ENCODE assay signal across 31 cellular contexts in genomic region chr12:128891856-128892255, GRCh38. TPM values are rescaled to one million over a fixed set of nuclear protein-coding genes. Genes with fewer than 3 reads are reported as not detected.
A peak's percentile ranks its signal among the peaks of the same experiment; 100 is the strongest.
DNase-seq lines count a peak whose midpoint lies in the region; ATAC-seq, FAIRE-seq and TF ChIP-seq lines count a peak whose summit lies in the region.
"Had no signal": no experiment of that assay in that cellular context is flagged by ENCODE, and none has a peak within 500 bp of the region (broad histone marks: within the 10 kb centered on the region; RNA-seq: fewer than 3 reads in every experiment).

No MANE protein-coding gene starts in this region.

- H3K27me3 Mint-ChIP-seq in endodermal cell (ENCODE audit: insufficient read depth) (no peaks in the 10 kb centered on the region), nephron progenitor cell (ENCODE audit: low read depth, poor library complexity) (peaks cover 5% of the 10 kb centered on the region)
- peaks cover 2% of the 10 kb centered on the region for H3K27me3 Mint-ChIP-seq in activated T-helper 1 cell treated with anti-CD3 and anti-CD28 coated beads, Interleukin-12 subunit alpha, Interleukin-12 subunit beta, Interleukin-2, Interleukin-4 antibody, amounts not matched to agents 30 ng/mL and 10 ng/mL and 1 ng/mL, durations not matched to agents 14 hours and 24 hours and 36 hours (ENCODE audit: insufficient read depth)
- H3K27me3 Mint-ChIP-seq: CD4-positive, alpha-beta memory T cell had no signal

- WGBS in endodermal cell (ENCODE audit: insufficient coverage in 1 of 2, insufficient read length in 1 of 2), 2 experiments: 77 to 90% methylated on average over 6 of the region's 6 CpGs

- FAIRE-seq in GM12891 (lab: Jason Lieb, UNC): peak; percentile 13
- FAIRE-seq: A204.1, G401.6, GM12892, GM18507 had no signal

- H3K27ac Mint-ChIP-seq in endodermal cell (peak overlapping the region; percentile 56), nephron progenitor cell (peak overlapping the region; percentile 19)
- no peak overlapping the region for H3K27ac Mint-ChIP-seq in activated T-helper 1 cell treated with anti-CD3 and anti-CD28 coated beads, Interleukin-12 subunit alpha, Interleukin-12 subunit beta, Interleukin-2, Interleukin-4 antibody, amounts not matched to agents 30 ng/mL and 10 ng/mL and 1 ng/mL, durations not matched to agents 14 hours and 24 hours and 36 hours
- H3K27ac Mint-ChIP-seq: CD14-positive monocyte; CD4-positive, alpha-beta memory T cell; CD4-positive, CD25-positive, alpha-beta regulatory T cell had no signal

- H3K9ac ChIP-seq in endodermal cell (ENCODE audit: extremely low read depth, low read length, poor library complexity, severe bottlenecking): no peak overlapping the region
- H3K9ac ChIP-seq: BLaER1 had no signal

- H3K9me3 ChIP-seq in endodermal cell (ENCODE audit: control insufficient read depth, low read length): no peaks in the 10 kb centered on the region
- no peaks in the 10 kb centered on the region for H3K9me3 ChIP-seq in neutrophil
- H3K9me3 ChIP-seq: BE2C, BLaER1 had no signal

- intact Hi-C loops in activated T-helper 1 cell treated with anti-CD3 and anti-CD28 coated beads, Interleukin-12 subunit alpha, Interleukin-12 subunit beta, Interleukin-2, Interleukin-4 antibody, amounts not matched to agents 30 ng/mL and 10 ng/mL and 1 ng/mL, durations not matched to agents 14 hours and 24 hours and 36 hours (cut with micrococcal nuclease): no loop called here

- no peaks in the 10 kb centered on the region for H3K4me1 ChIP-seq in endodermal cell (ENCODE audit: control insufficient read depth, insufficient read depth, low read length)
- H3K4me1 ChIP-seq in neutrophil (ENCODE audit: control insufficient read depth in 1 of 2, insufficient read depth in 1 of 2, low read depth in 1 of 2, low read length in 1 of 2): no peaks in the 10 kb centered on the region
- H3K4me1 ChIP-seq: BE2C, BLaER1 had no signal

- H3K36me3 Mint-ChIP-seq in endodermal cell (ENCODE audit: low read depth) (peaks cover 17% of the 10 kb centered on the region), nephron progenitor cell (ENCODE audit: low read depth) (no peaks in the 10 kb centered on the region)
- no peaks in the 10 kb centered on the region for H3K36me3 Mint-ChIP-seq in activated T-helper 1 cell treated with anti-CD3 and anti-CD28 coated beads, Interleukin-12 subunit alpha, Interleukin-12 subunit beta, Interleukin-2, Interleukin-4 antibody, amounts not matched to agents 30 ng/mL and 10 ng/mL and 1 ng/mL, durations not matched to agents 14 hours and 24 hours and 36 hours (ENCODE audit: low read depth)
- H3K36me3 Mint-ChIP-seq: CD4-positive, alpha-beta memory T cell; CD4-positive, CD25-positive, alpha-beta regulatory T cell; CD8-positive, alpha-beta memory T cell had no signal

- H3K4me3 ChIP-seq in endodermal cell (ENCODE audit: low read length) (no peak overlapping the region), neutrophil (ENCODE audit: low read depth in 1 of 2, low read length in 1 of 2) (no peak overlapping the region)
- H3K4me3 ChIP-seq: BLaER1 had no signal

- H3K27me3 ChIP-seq in endodermal cell (ENCODE audit: control insufficient read depth, insufficient read depth, low read length, poor library complexity, severe bottlenecking) (no peaks in the 10 kb centered on the region), neutrophil (no peaks in the 10 kb centered on the region)
- H3K27me3 ChIP-seq: BE2C, BLaER1 had no signal

- H3K4me3 Mint-ChIP-seq in endodermal cell (no peak overlapping the region), nephron progenitor cell (no peak overlapping the region)
- no peak overlapping the region for H3K4me3 Mint-ChIP-seq in activated T-helper 1 cell treated with anti-CD3 and anti-CD28 coated beads, Interleukin-12 subunit alpha, Interleukin-12 subunit beta, Interleukin-2, Interleukin-4 antibody, amounts not matched to agents 30 ng/mL and 10 ng/mL and 1 ng/mL, durations not matched to agents 14 hours and 24 hours and 36 hours
- H3K4me3 Mint-ChIP-seq: CD14-positive monocyte; CD4-positive, alpha-beta memory T cell; CD4-positive, CD25-positive, alpha-beta regulatory T cell; CD8-positive, alpha-beta memory T cell had no signal

- TF ChIP-seq POLR2A in GM12891 (IDR thresholded peaks at IDR 0.05; ENCODE audit: low read depth, low read length): no peak

- ATAC-seq in GM18870 (IDR thresholded peaks at IDR 0.05; ENCODE audit: unreplicated experiment) (no peak), HG03025 (IDR thresholded peaks at IDR 0.05; ENCODE audit: low FRiP score, unreplicated experiment) (no peak)

- H3K9me3 Mint-ChIP-seq in endodermal cell (no peaks in the 10 kb centered on the region), nephron progenitor cell (no peaks in the 10 kb centered on the region)
- no peaks in the 10 kb centered on the region for H3K9me3 Mint-ChIP-seq in activated T-helper 1 cell treated with anti-CD3 and anti-CD28 coated beads, Interleukin-12 subunit alpha, Interleukin-12 subunit beta, Interleukin-2, Interleukin-4 antibody, amounts not matched to agents 30 ng/mL and 10 ng/mL and 1 ng/mL, durations not matched to agents 14 hours and 24 hours and 36 hours
- H3K9me3 Mint-ChIP-seq: CD8-positive, alpha-beta memory T cell had no signal

- H3K4me1 Mint-ChIP-seq in endodermal cell: peaks cover 14% of the 10 kb centered on the region
- H3K4me1 Mint-ChIP-seq in nephron progenitor cell: peaks cover 5% of the 10 kb centered on the region
- H3K4me1 Mint-ChIP-seq in activated T-helper 1 cell treated with anti-CD3 and anti-CD28 coated beads, Interleukin-12 subunit alpha, Interleukin-12 subunit beta, Interleukin-2, Interleukin-4 antibody, amounts not matched to agents 30 ng/mL and 10 ng/mL and 1 ng/mL, durations not matched to agents 14 hours and 24 hours and 36 hours (ENCODE audit: low read depth): no peaks in the 10 kb centered on the region
- H3K4me1 Mint-ChIP-seq: CD14-positive monocyte; CD4-positive, alpha-beta memory T cell; CD4-positive, CD25-positive, alpha-beta regulatory T cell; CD8-positive, alpha-beta memory T cell had no signal

- no peak overlapping the region for H3K27ac ChIP-seq in endodermal cell (ENCODE audit: low read depth, low read length)
- peak overlapping the region; percentile 20 for H3K27ac ChIP-seq in neutrophil
- H3K27ac ChIP-seq: BLaER1 had no signal

- TF ChIP-seq CTCF in endodermal cell (conservative IDR thresholded peaks at IDR 0.05) (no peak), nephron progenitor cell (IDR thresholded peaks at IDR 0.05) (no peak), neutrophil (IDR thresholded peaks at IDR 0.05) (no peak)

- DNase-seq in GM12891 (ENCODE audit: insufficient read length, low spot score) (no peak), endodermal cell (peak; percentile 64), nephron progenitor cell (no peak), NCI-H510A (lab: John Stamatoyannopoulos, UW) (no peak)
- no peak for DNase-seq in activated T-helper 1 cell treated with anti-CD3 and anti-CD28 coated beads, Interleukin-12 subunit alpha, Interleukin-12 subunit beta, Interleukin-2, Interleukin-4 antibody, amounts not matched to agents 30 ng/mL and 10 ng/mL and 1 ng/mL, durations not matched to agents 14 hours and 24 hours and 36 hours (ENCODE audit: low spot score)
- DNase-seq: 8988T; ACHN; BE2C; C1 segment of cervical spinal cord; CD4-positive, alpha-beta memory T cell; CD4-positive, CD25-positive, alpha-beta regulatory T cell; CD8-positive, alpha-beta memory T cell; COR-L47; DMS 273 treated with DMSO at 0.1 percent for 48 hours; DMS153; DMS53; DMS79; DND-41; EL; GF-D8 had no signal

- H3K36me3 ChIP-seq in endodermal cell (ENCODE audit: control insufficient read depth, insufficient read depth, low read length): no peaks in the 10 kb centered on the region
- H3K36me3 ChIP-seq in neutrophil: peaks cover 85% of the 10 kb centered on the region
- H3K36me3 ChIP-seq: BE2C had no signal

TF ChIP-seq in GM12891, 5 proteins besides CTCF, POLR2A, EP300 and RAD21:
- TF ChIP-seq SPI1 (IDR thresholded peaks at IDR 0.05; ENCODE audit: low read depth, low read length) (no peak), POLR2AphosphoS5 (IDR thresholded peaks at IDR 0.05; ENCODE audit: low read depth, low read length) (no peak), PAX5 (IDR thresholded peaks at IDR 0.05; ENCODE audit: insufficient read depth, low read length, severe bottlenecking) (no peak), POU2F2 (IDR thresholded peaks at IDR 0.05; ENCODE audit: low read depth, low read length) (no peak), TAF1 (IDR thresholded peaks at IDR 0.05; ENCODE audit: low read depth, low read length) (no peak)
TF ChIP-seq in GM12891: peak in this region for 0.

RNA-seq across cellular contexts. Expression of gene GLT1D1, which starts 38.6 kb away (rescaled TPM):
- 30.3 TPM for polyA plus RNA-seq in GM12891 (2012; ENCODE audit: low read depth, missing spikeins)
- total RNA-seq in endodermal cell: 10 to 100 TPM; 23.8 to 25.4 TPM
- 7.3 TPM for polyA plus RNA-seq in endodermal cell (2013, experiment 1 of 2)
- 7.9 TPM for polyA plus RNA-seq in endodermal cell (2013, experiment 2 of 2)
- 2.0 and 2.1 TPM in 2 replicates for total RNA-seq in activated T-helper 1 cell treated with anti-CD3 and anti-CD28 coated beads, Interleukin-12 subunit alpha, Interleukin-12 subunit beta, Interleukin-2, Interleukin-4 antibody, amounts not matched to agents 30 ng/mL and 10 ng/mL and 1 ng/mL, durations not matched to agents 14 hours and 24 hours and 36 hours
- total RNA-seq: A673; CD4-positive, alpha-beta memory T cell; CD4-positive, CD25-positive, alpha-beta regulatory T cell had no signal
- polyA plus RNA-seq: AG04450; CD4-positive, alpha-beta memory T cell had no signal
